ENCODE assay signal across 1 cellular context in genomic region chr1:43991476-43992231, GRCh38.
TF ChIP-seq lines count a peak whose summit lies in the region.

TSS of gene CCDC24 (plus strand) at chr1:43991599. CDS start at chr1:43991879, 280 bp downstream.

TF ChIP-seq in K562, 482 proteins besides CTCF, POLR2A, EP300 and RAD21 (continued from another document and continues in another):
- TF ChIP-seq PKNOX1 (IDR thresholded peaks at IDR 0.05) = no peak
- no peak for TF ChIP-seq ZNF121 (CRISPR knock-in tag; conservative IDR thresholded peaks at IDR 0.05)
- TF ChIP-seq TCF7L2 (IDR thresholded peaks at IDR 0.05; ENCODE audit: low read depth, low read length) = no peak
- TF ChIP-seq HDAC1 (IDR thresholded peaks at IDR 0.05) = peak; percentile 74 to 96; a peak in 3 of 4 replicates
- peak; percentile 77; the same call in 1 of the 2 replicates for TF ChIP-seq ELF4 (CRISPR knock-in tag; IDR thresholded peaks at IDR 0.05)
- TF ChIP-seq BACH1 (tag; IDR thresholded peaks at IDR 0.05) = no peak
- no peak for TF ChIP-seq FOXA1 (IDR thresholded peaks at IDR 0.05; ENCODE audit: borderline replicate concordance)
- no peak for TF ChIP-seq CC2D1A (IDR thresholded peaks at IDR 0.05)
- TF ChIP-seq PHF8 (IDR thresholded peaks at IDR 0.05; ENCODE audit: borderline replicate concordance, low read length) = peak; percentile 52; the same call in 1 of the 2 replicates
- TF ChIP-seq SMARCE1 (IDR thresholded peaks at IDR 0.05) = no peak
- TF ChIP-seq SFPQ (IDR thresholded peaks at IDR 0.05; ENCODE audit: low read depth, low read length) = no peak
- no peak for TF ChIP-seq ZNF764 (CRISPR knock-in tag; IDR thresholded peaks at IDR 0.05; ENCODE audit: low read depth)
- TF ChIP-seq NCOA2 (IDR thresholded peaks at IDR 0.05; ENCODE audit: partially characterized antibody in 2 of 2) = no peak
- TF ChIP-seq ZNF707 (CRISPR knock-in tag; conservative IDR thresholded peaks at IDR 0.05) = no peak
- TF ChIP-seq ELK3 (CRISPR knock-in tag; IDR thresholded peaks at IDR 0.05) = no peak
- TF ChIP-seq ZNF174 (CRISPR knock-in tag; IDR thresholded peaks at IDR 0.05) = no peak
- TF ChIP-seq HMGXB4 (CRISPR knock-in tag; IDR thresholded peaks at IDR 0.05) = no peak
- no peak for TF ChIP-seq FOXA3 (CRISPR knock-in tag; conservative IDR thresholded peaks at IDR 0.05 in 1 of 2, IDR thresholded peaks at IDR 0.05 in 1 of 2)
- TF ChIP-seq POLR2AphosphoS2 (IDR thresholded peaks at IDR 0.05; ENCODE audit: low read length) = peak; percentile 85; the same call in 1 of the 2 replicates
- peak; percentile 9; the same call in 1 of the 2 replicates for TF ChIP-seq DIDO1 (tag; IDR thresholded peaks at IDR 0.05; ENCODE audit: low read depth)
- TF ChIP-seq CEBPG (CRISPR knock-in tag; IDR thresholded peaks at IDR 0.05) = no peak
- TF ChIP-seq CEBPG (tag; conservative IDR thresholded peaks at IDR 0.05 in 1 of 2, IDR thresholded peaks at IDR 0.05 in 1 of 2) = no peak
- TF ChIP-seq ZKSCAN8 (CRISPR knock-in tag; IDR thresholded peaks at IDR 0.05) = no peak
- no peak for TF ChIP-seq RBM39 (optimal IDR thresholded peaks at IDR 0.05; ENCODE audit: low read depth, low read length)
- TF ChIP-seq CAMTA2 (CRISPR knock-in tag; conservative IDR thresholded peaks at IDR 0.05) = no peak
- peak; percentile 83; the same call in 1 of the 2 replicates for TF ChIP-seq CBX1 (IDR thresholded peaks at IDR 0.05; ENCODE audit: low read depth)
- TF ChIP-seq ETV5 (CRISPR knock-in tag; IDR thresholded peaks at IDR 0.05; ENCODE audit: low read depth) = peak; percentile 48; the same call in 1 of the 2 replicates
- no peak for TF ChIP-seq ZZZ3 (IDR thresholded peaks at IDR 0.05)
- peak; percentile 90 for TF ChIP-seq MXI1 (IDR thresholded peaks at IDR 0.05; ENCODE audit: low read depth, low read length)
- no peak for TF ChIP-seq CREB3L1 (IDR thresholded peaks at IDR 0.05; ENCODE audit: borderline replicate concordance, low read depth)
- no peak for TF ChIP-seq NFXL1 (CRISPR knock-in tag; IDR thresholded peaks at IDR 0.05)
- TF ChIP-seq FIP1L1 (IDR thresholded peaks at IDR 0.05; ENCODE audit: low read depth, low read length, poor library complexity, severe bottlenecking) = no peak
- TF ChIP-seq SRSF7 (optimal IDR thresholded peaks at IDR 0.05; ENCODE audit: low read depth, low read length) = no peak
- no peak for TF ChIP-seq THRAP3 (IDR thresholded peaks at IDR 0.05; ENCODE audit: borderline replicate concordance)
- TF ChIP-seq MNT (conservative IDR thresholded peaks at IDR 0.05) = peak; percentile 98 to 99
- TF ChIP-seq ETS2 (tag; IDR thresholded peaks at IDR 0.05; ENCODE audit: borderline replicate concordance, poor library complexity, severe bottlenecking) = no peak
- TF ChIP-seq GATA2 (CRISPR knock-in tag; IDR thresholded peaks at IDR 0.05) = no peak
- no peak for TF ChIP-seq GATAD2B (IDR thresholded peaks at IDR 0.05; ENCODE audit: borderline replicate concordance)
- peak; percentile 74 for TF ChIP-seq ELF1 (tag; IDR thresholded peaks at IDR 0.05)
- no peak; the same call in 1 of the 2 replicates for TF ChIP-seq ZBTB9 (CRISPR knock-in tag; IDR thresholded peaks at IDR 0.05)
- TF ChIP-seq MCM3 (IDR thresholded peaks at IDR 0.05) = no peak
- TF ChIP-seq SAFB (IDR thresholded peaks at IDR 0.05; ENCODE audit: borderline replicate concordance, low read depth, low read length) = peak; percentile 76
- TF ChIP-seq HNRNPLL (IDR thresholded peaks at IDR 0.05; ENCODE audit: low read depth, low read length, poor library complexity, severe bottlenecking) = peak; percentile 30
- TF ChIP-seq ZHX1 (conservative IDR thresholded peaks at IDR 0.05; ENCODE audit: low read length) = 0 out of 2 replicates have a peak, but pooled peaks have one; percentile 34
- no peak for TF ChIP-seq ZNF274 (IDR thresholded peaks at IDR 0.05; ENCODE audit: borderline replicate concordance, low read depth, low read length)
- TF ChIP-seq SMAD4 (CRISPR knock-in tag; conservative IDR thresholded peaks at IDR 0.05) = peak; percentile 45; the same call in 1 of the 2 replicates
- no peak for TF ChIP-seq ZNF655 (CRISPR knock-in tag; IDR thresholded peaks at IDR 0.05)
- no peak for TF ChIP-seq KDM1A (IDR thresholded peaks at IDR 0.05)
- no peak for TF ChIP-seq ZBTB26 (CRISPR knock-in tag; IDR thresholded peaks at IDR 0.05)
- TF ChIP-seq CBFA2T3 (IDR thresholded peaks at IDR 0.05) = no peak
- no peak for TF ChIP-seq ZBTB43 (CRISPR knock-in tag; IDR thresholded peaks at IDR 0.05)
- no peak for TF ChIP-seq HMGN3 (IDR thresholded peaks at IDR 0.05; ENCODE audit: borderline replicate concordance, extremely low read depth, insufficient read length, low read depth, low read length)
- TF ChIP-seq TSC22D4 (tag; IDR thresholded peaks at IDR 0.05) = no peak
